2 cellular contexts compared by ENCODE assay signal in genomic region chr9:84077816-84078215, GRCh38.
ATAC-seq and TF ChIP-seq lines count a peak whose summit lies in the region.
"Not testable (repeated sequence)": the region's sequence is repeated elsewhere in the genome, so short reads cannot be mapped to it uniquely, and the experiment has no call there.

No MANE protein-coding gene starts in this region.

- POLR2A ChIA-PET in HEK293 (lab: Yijun Ruan, JAX), result not testable (repeated sequence)

- not testable (repeated sequence) for H3K4me3 ChIP-seq in HEK293 (ENCODE audit: low read depth, low read length)

- H3K36me3 ChIP-seq in HEK293 (ENCODE audit: control insufficient read depth in 2 of 2, insufficient read depth in 1 of 2, low read length in 2 of 2), result not testable (repeated sequence)

- not testable (repeated sequence) for ATAC-seq in SK-N-SH treated with all-trans-retinoic acid at 6 μM for 48 hours

- not testable (repeated sequence) for H3K9me3 ChIP-seq in HEK293 (ENCODE audit: control insufficient read depth, insufficient read depth, low read depth, low read length)

- not testable (repeated sequence) for H3K4me1 ChIP-seq in HEK293 (ENCODE audit: control insufficient read depth, insufficient read depth, low read length)

- not testable (repeated sequence) for H3K27ac ChIP-seq in HEK293 (ENCODE audit: extremely low read depth, low read depth, low read length)

- CTCF ChIA-PET in HEK293 (lab: Yijun Ruan, JAX), result not testable (repeated sequence)

- TF ChIP-seq CTCF in HEK293 (tag by site-specific recombination; IDR thresholded peaks at IDR 0.05), result not testable (repeated sequence)

TF ChIP-seq in HEK293, 187 proteins besides CTCF, POLR2A, EP300 and RAD21:
- peak; percentile 56; the same call in 1 of the 2 replicates for TF ChIP-seq ZNF146 (tag by site-specific recombination; IDR thresholded peaks at IDR 0.05)

TF ChIP-seq in SK-N-SH treated with all-trans-retinoic acid at 6 μM for 48 hours, 23 proteins besides CTCF, POLR2A, EP300 and RAD21:
- TF ChIP-seq ZNF8 (CRISPR knock-in tag; IDR thresholded peaks at IDR 0.05), result peak; percentile 81
